1 cellular context compared by ENCODE assay signal in genomic region chr19:13155472-13156284, GRCh38.
TF ChIP-seq lines count a peak whose summit lies in the region.

No MANE protein-coding gene starts in this region.

TF ChIP-seq in SK-N-SH treated with all-trans-retinoic acid at 6 μM for 48 hours, 23 proteins besides CTCF, POLR2A, EP300 and RAD21 (continued from another document):
- TF ChIP-seq PATZ1 (CRISPR knock-in tag; IDR thresholded peaks at IDR 0.05; ENCODE audit: borderline replicate concordance) (no peak), ESRRG (CRISPR knock-in tag; IDR thresholded peaks at IDR 0.05) (peak; percentile 75; the same call in 1 of the 2 replicates), CSDC2 (CRISPR knock-in tag; IDR thresholded peaks at IDR 0.05) (no peak), ZNF70 (CRISPR knock-in tag; IDR thresholded peaks at IDR 0.05) (peak; percentile 20; the same call in 1 of the 2 replicates), ZFP3 (CRISPR knock-in tag; IDR thresholded peaks at IDR 0.05) (no peak), ZC3H10 (CRISPR knock-in tag; IDR thresholded peaks at IDR 0.05) (0 out of 2 replicates have a peak, but pooled peaks have one; percentile 34)
